Comparison of ENCODE assay signal across 1 cellular context in the genomic region with DNA sequence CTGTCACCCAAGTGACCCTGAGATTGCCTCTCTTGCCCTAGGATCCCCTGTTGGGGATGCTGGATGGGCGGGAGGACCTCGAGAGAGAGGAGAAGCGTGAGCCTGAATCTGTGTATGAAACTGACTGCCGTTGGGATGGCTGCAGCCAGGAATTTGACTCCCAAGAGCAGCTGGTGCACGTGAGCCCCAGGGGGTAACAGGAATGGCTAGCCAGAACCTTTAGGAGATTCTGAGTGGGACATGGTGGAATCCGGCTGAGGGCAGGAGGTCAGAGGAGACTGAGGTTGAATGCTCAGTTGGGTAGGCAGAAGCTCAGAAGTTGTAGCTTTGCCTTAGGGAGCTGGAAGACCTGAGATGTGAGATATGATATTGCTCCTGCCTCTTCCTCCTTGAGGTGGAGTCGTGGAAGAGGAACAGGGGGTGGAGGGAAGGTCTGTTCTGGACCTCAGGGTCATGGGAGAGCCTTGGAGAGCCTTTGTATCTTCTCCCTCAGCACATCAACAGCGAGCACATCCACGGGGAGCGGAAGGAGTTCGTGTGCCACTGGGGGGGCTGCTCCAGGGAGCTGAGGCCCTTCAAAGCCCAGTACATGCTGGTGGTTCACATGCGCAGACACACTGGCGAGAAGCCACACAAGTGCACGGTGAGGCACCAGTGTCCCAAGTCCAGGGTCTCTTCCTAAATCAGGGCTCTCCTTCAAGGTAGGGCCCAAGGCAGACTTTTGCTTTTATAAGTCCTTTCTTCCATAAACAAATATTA.
TF ChIP-seq lines count a peak whose summit lies in the region.

No MANE protein-coding gene starts in this region.

TF ChIP-seq in GM12878, 131 proteins besides CTCF, POLR2A, EP300 and RAD21:
- TF ChIP-seq ZBTB11 (CRISPR knock-in tag; IDR thresholded peaks at IDR 0.05) (no peak), MTA2 (IDR thresholded peaks at IDR 0.05; ENCODE audit: low read depth) (no peak), TBL1XR1 (IDR thresholded peaks at IDR 0.05; ENCODE audit: low read depth, low read length) (no peak), IKZF1 (conservative IDR thresholded peaks at IDR 0.05) (no peak), MEF2A (IDR thresholded peaks at IDR 0.05; ENCODE audit: insufficient read depth, low read depth, low read length) (no peak), MXI1 (IDR thresholded peaks at IDR 0.05; ENCODE audit: low read depth, low read length) (no peak), ZNF274 (IDR thresholded peaks at IDR 0.05; ENCODE audit: insufficient read depth, insufficient read length) (no peak), CBFB (IDR thresholded peaks at IDR 0.05; ENCODE audit: low read depth) (no peak), RELB (IDR thresholded peaks at IDR 0.05; ENCODE audit: low read depth) (no peak), HCFC1 (IDR thresholded peaks at IDR 0.05; ENCODE audit: low read length) (no peak)
- TF ChIP-seq, protein P1, sequence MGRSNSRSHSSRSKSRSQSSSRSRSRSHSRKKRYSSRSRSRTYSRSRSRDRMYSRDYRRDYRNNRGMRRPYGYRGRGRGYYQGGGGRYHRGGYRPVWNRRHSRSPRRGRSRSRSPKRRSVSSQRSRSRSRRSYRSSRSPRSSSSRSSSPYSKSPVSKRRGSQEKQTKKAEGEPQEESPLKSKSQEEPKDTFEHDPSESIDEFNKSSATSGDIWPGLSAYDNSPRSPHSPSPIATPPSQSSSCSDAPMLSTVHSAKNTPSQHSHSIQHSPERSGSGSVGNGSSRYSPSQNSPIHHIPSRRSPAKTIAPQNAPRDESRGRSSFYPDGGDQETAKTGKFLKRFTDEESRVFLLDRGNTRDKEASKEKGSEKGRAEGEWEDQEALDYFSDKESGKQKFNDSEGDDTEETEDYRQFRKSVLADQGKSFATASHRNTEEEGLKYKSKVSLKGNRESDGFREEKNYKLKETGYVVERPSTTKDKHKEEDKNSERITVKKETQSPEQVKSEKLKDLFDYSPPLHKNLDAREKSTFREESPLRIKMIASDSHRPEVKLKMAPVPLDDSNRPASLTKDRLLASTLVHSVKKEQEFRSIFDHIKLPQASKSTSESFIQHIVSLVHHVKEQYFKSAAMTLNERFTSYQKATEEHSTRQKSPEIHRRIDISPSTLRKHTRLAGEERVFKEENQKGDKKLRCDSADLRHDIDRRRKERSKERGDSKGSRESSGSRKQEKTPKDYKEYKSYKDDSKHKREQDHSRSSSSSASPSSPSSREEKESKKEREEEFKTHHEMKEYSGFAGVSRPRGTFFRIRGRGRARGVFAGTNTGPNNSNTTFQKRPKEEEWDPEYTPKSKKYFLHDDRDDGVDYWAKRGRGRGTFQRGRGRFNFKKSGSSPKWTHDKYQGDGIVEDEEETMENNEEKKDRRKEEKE (IDR thresholded peaks at IDR 0.05) = no peak
- TF ChIP-seq, protein P2, sequence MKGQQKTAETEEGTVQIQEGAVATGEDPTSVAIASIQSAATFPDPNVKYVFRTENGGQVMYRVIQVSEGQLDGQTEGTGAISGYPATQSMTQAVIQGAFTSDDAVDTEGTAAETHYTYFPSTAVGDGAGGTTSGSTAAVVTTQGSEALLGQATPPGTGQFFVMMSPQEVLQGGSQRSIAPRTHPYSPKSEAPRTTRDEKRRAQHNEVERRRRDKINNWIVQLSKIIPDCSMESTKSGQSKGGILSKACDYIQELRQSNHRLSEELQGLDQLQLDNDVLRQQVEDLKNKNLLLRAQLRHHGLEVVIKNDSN (IDR thresholded peaks at IDR 0.05; ENCODE audit: borderline replicate concordance, extremely low read length, insufficient read depth, low read depth, low read length) = no peak
- TF ChIP-seq, protein P3, sequence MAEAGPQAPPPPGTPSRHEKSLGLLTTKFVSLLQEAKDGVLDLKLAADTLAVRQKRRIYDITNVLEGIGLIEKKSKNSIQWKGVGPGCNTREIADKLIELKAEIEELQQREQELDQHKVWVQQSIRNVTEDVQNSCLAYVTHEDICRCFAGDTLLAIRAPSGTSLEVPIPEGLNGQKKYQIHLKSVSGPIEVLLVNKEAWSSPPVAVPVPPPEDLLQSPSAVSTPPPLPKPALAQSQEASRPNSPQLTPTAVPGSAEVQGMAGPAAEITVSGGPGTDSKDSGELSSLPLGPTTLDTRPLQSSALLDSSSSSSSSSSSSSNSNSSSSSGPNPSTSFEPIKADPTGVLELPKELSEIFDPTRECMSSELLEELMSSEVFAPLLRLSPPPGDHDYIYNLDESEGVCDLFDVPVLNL (IDR thresholded peaks at IDR 0.05; ENCODE audit: low read depth, low read length) = no peak
